30 cellular contexts compared by ENCODE assay signal in genomic region chr12:100584261-100584660, GRCh38. TPM values are rescaled to one million over a fixed set of nuclear protein-coding genes. Genes with fewer than 3 reads are reported as not detected.
"Had no signal": no experiment of that assay in that cellular context is flagged by ENCODE, and none has a peak within 500 bp of the region (broad histone marks: within the 10 kb centered on the region; RNA-seq: fewer than 3 reads in every experiment).

No MANE protein-coding gene starts in this region.

- ATAC-seq: activated CD8-positive, alpha-beta T cell treated with anti-CD3 and anti-CD28 coated beads for 36 hours; activated T-cell treated with anti-CD3 and anti-CD28 coated beads, Interleukin-2, amount 50 U/mL, for 72 hours; activated T-helper 17 cell treated with anti-CD3 and anti-CD28 coated beads, Interleukin-2, amount 50 U/mL, for 72 hours; Panc1 had no signal

- DNase-seq: activated CD4-positive, alpha-beta T cell treated with anti-CD3 and anti-CD28 coated beads, Interleukin-2, amount 10 ng/mL, durations not matched to agents 24 days and 14 days; activated CD4-positive, alpha-beta T cell treated with anti-CD3 and anti-CD28 coated beads, Interleukin-2, amount 50 U/mL, for 4 hours; activated CD8-positive, alpha-beta T cell treated with anti-CD3 and anti-CD28 coated beads for 36 hours; activated gamma-delta T cell; activated naive CD4-positive, alpha-beta T cell treated with Interleukin-2 at 50 U/mL for 16 hours; activated naive CD8-positive, alpha-beta T cell treated with anti-CD3 and anti-CD28 coated beads, Interleukin-2, amount 10 ng/mL, durations not matched to agents 7 days and 5 days; activated T-cell treated with anti-CD3 and anti-CD28 coated beads, Interleukin-2, amount 50 U/mL, for 1 hour; activated T-cell treated with anti-CD3 and anti-CD28 coated beads, Interleukin-2, amount 50 U/mL, for 72 hours; amygdala; central memory CD4-positive, alpha-beta T cell; Kasumi-1; KG1; MM.1S; NCI-H1105; NCI-H1417 treated with DMSO at 0.1 percent for 48 hours; NCI-H187 treated with DMSO at 0.1 percent for 48 hours; NCI-H2081; NCI-H226; NCI-H446 treated with DMSO at 0.1 percent for 48 hours; NCI-H524; NCI-H69; SHP77; SJCRH30; T1000 had no signal

- H3K4me3 ChIP-seq: ascending aorta, breast epithelium, SJCRH30, SK-N-MC had no signal

- H3K27ac ChIP-seq: ascending aorta, breast epithelium, SJCRH30, SK-N-MC had no signal

- H3K4me3 Mint-ChIP-seq: activated CD4-positive, alpha-beta T cell treated with anti-CD3 and anti-CD28 coated beads, Interleukin-2, amount 10 ng/mL, durations not matched to agents 24 days and 14 days; activated CD8-positive, alpha-beta T cell treated with anti-CD3 and anti-CD28 coated beads for 36 hours; activated naive CD4-positive, alpha-beta T cell treated with anti-CD3 and anti-CD28 coated beads, Interleukin-2, amount 50 U/mL, for 24 hours; activated naive CD8-positive, alpha-beta T cell treated with anti-CD3 and anti-CD28 coated beads, Interleukin-2, amount 10 ng/mL, durations not matched to agents 7 days and 5 days; activated T-cell treated with anti-CD3 and anti-CD28 coated beads, Interleukin-2, amount 50 U/mL, for 72 hours; activated T-helper 17 cell treated with anti-CD3 and anti-CD28 coated beads, Interleukin-2, amount 50 U/mL, for 72 hours had no signal

- H3K27me3 ChIP-seq: ascending aorta, breast epithelium, SJCRH30 had no signal

- H3K4me1 Mint-ChIP-seq: activated CD4-positive, alpha-beta T cell treated with anti-CD3 and anti-CD28 coated beads, Interleukin-2, amount 10 ng/mL, durations not matched to agents 24 days and 14 days; activated naive CD4-positive, alpha-beta T cell treated with anti-CD3 and anti-CD28 coated beads, Interleukin-2, amount 50 U/mL, for 24 hours; activated naive CD8-positive, alpha-beta T cell treated with anti-CD3 and anti-CD28 coated beads, Interleukin-2, amount 10 ng/mL, durations not matched to agents 7 days and 5 days; activated T-helper 17 cell treated with anti-CD3 and anti-CD28 coated beads, Interleukin-2, amount 50 U/mL, for 72 hours had no signal

- H3K27ac Mint-ChIP-seq: activated CD4-positive, alpha-beta T cell treated with anti-CD3 and anti-CD28 coated beads, Interleukin-2, amount 10 ng/mL, durations not matched to agents 24 days and 14 days; activated CD8-positive, alpha-beta T cell treated with anti-CD3 and anti-CD28 coated beads for 36 hours; activated naive CD4-positive, alpha-beta T cell treated with anti-CD3 and anti-CD28 coated beads, Interleukin-2, amount 50 U/mL, for 24 hours; activated naive CD8-positive, alpha-beta T cell treated with anti-CD3 and anti-CD28 coated beads, Interleukin-2, amount 10 ng/mL, durations not matched to agents 7 days and 5 days; activated T-cell treated with anti-CD3 and anti-CD28 coated beads, Interleukin-2, amount 50 U/mL, for 72 hours; activated T-helper 17 cell treated with anti-CD3 and anti-CD28 coated beads, Interleukin-2, amount 50 U/mL, for 72 hours had no signal

- H3K27me3 Mint-ChIP-seq: activated CD4-positive, alpha-beta T cell treated with anti-CD3 and anti-CD28 coated beads, Interleukin-2, amount 10 ng/mL, durations not matched to agents 24 days and 14 days; activated naive CD8-positive, alpha-beta T cell treated with anti-CD3 and anti-CD28 coated beads, Interleukin-2, amount 10 ng/mL, durations not matched to agents 7 days and 5 days had no signal

- H3K36me3 ChIP-seq: ascending aorta, breast epithelium, SJCRH30 had no signal

- H3K36me3 Mint-ChIP-seq: activated naive CD4-positive, alpha-beta T cell treated with anti-CD3 and anti-CD28 coated beads, Interleukin-2, amount 50 U/mL, for 24 hours had no signal

- H3K4me1 ChIP-seq: ascending aorta, breast epithelium, SJCRH30 had no signal

RNA-seq across cellular contexts. Expression of gene GAS2L3, which starts 10.8 kb away (rescaled TPM):
- total RNA-seq: ascending aorta had no signal
